39 cellular contexts compared by ENCODE assay signal in genomic region chr1:48232722-48233121, GRCh38. TPM values are rescaled to one million over a fixed set of nuclear protein-coding genes. Genes with fewer than 3 reads are reported as not detected.
"Had no signal": no experiment of that assay in that cellular context is flagged by ENCODE, and none has a peak within 500 bp of the region (broad histone marks: within the 10 kb centered on the region; RNA-seq: fewer than 3 reads in every experiment).

No MANE protein-coding gene starts in this region.

- H3K27me3 ChIP-seq: MG63 had no signal

- H3K4me3 ChIP-seq: MG63 had no signal

- H3K9me3 ChIP-seq: MG63 had no signal

- DNase-seq: Karpas-422, Kasumi-1, MG63, MM.1S, MV-4-11, NCI-H1048, NCI-H1092, NCI-H1092 treated with DMSO at 0.1 percent for 48 hours, NCI-H1105, NCI-H1105 treated with DMSO at 0.1 percent for 48 hours, NCI-H1417, NCI-H1417 treated with DMSO at 0.1 percent for 48 hours, NCI-H1436, NCI-H1436 treated with DMSO at 0.1 percent for 48 hours, NCI-H146, NCI-H1694, NCI-H1694 treated with DMSO at 0.1 percent for 48 hours, NCI-H187, NCI-H187 treated with DMSO at 0.1 percent for 48 hours, NCI-H1930, NCI-H2029, NCI-H2029 treated with DMSO at 0.1 percent for 48 hours, NCI-H2081, NCI-H2081 treated with DMSO at 0.1 percent for 48 hours, NCI-H2107, NCI-H2171, NCI-H2171 treated with DMSO at 0.1 percent for 48 hours, NCI-H2227 treated with DMSO at 0.1 percent for 48 hours, NCI-H226, NCI-H345, NCI-H446, NCI-H446 treated with DMSO at 0.1 percent for 48 hours, NCI-H510A, NCI-H510A treated with DMSO at 0.1 percent for 48 hours, NCI-H524 had no signal

- H3K36me3 ChIP-seq: MG63 had no signal

RNA-seq across cellular contexts. Expression of gene SLC5A9, which starts 10.2 kb away (rescaled TPM):
- total RNA-seq: LHCN-M2, M059J, MCF 10A, NCI-H460 had no signal
